Comparison of ENCODE assay signal across 8 cellular contexts in genomic region chr9:66900490-66901131, GRCh38. TPM values are rescaled to one million over a fixed set of nuclear protein-coding genes. Genes with fewer than 3 reads are reported as not detected.
A peak's percentile ranks its signal among the peaks of the same experiment; 100 is the strongest.
DNase-seq lines count a peak whose midpoint lies in the region; ATAC-seq and TF ChIP-seq lines count a peak whose summit lies in the region.
"Not testable (repeated sequence)": the region's sequence is repeated elsewhere in the genome, so short reads cannot be mapped to it uniquely, and the experiment has no call there.

ZNF658 (plus strand) TSS chr9:66900725; CDS start chr9:66903562, 2,837 bp downstream.

- peak within 1 kb of the TSS; percentile 74 for H3K4me2 ChIP-seq in skeletal muscle satellite cell (ENCODE audit: low read length)

- H3K9me3 ChIP-seq in effector memory CD4-positive, alpha-beta T cell (ENCODE audit: control insufficient read depth, low read length); left lung; skeletal muscle satellite cell (replicated peaks; ENCODE audit: low read length); upper lobe of right lung: not testable (repeated sequence)

- not testable (repeated sequence) for H3K4me1 ChIP-seq in effector memory CD4-positive, alpha-beta T cell (ENCODE audit: control insufficient read depth, insufficient read depth, low read length, poor library complexity, severe bottlenecking); left lung; skeletal muscle satellite cell (ENCODE audit: control insufficient read depth, insufficient read depth, low read length); upper lobe of right lung

- ATAC-seq in GM18520 (IDR thresholded peaks at IDR 0.05; ENCODE audit: unreplicated experiment) = peak; percentile 92
- peak; percentile 96 for ATAC-seq in HG02840 (IDR thresholded peaks at IDR 0.05; ENCODE audit: low FRiP score, unreplicated experiment)
- peak; percentile 100 for ATAC-seq in left lung
- peak; percentile 100 for ATAC-seq in upper lobe of right lung

- H3K36me3 ChIP-seq in effector memory CD4-positive, alpha-beta T cell (ENCODE audit: control insufficient read depth, insufficient read depth, low read length); left lung; skeletal muscle satellite cell (ENCODE audit: insufficient read depth, low read length); upper lobe of right lung: not testable (repeated sequence)

- H3K9ac ChIP-seq in skeletal muscle satellite cell (ENCODE audit: low read depth, low read length) = peak within 1 kb of the TSS; percentile 75

- peak; percentile 73 for DNase-seq in NB4 (ENCODE audit: low read depth)
- DNase-seq in activated CD8-positive, alpha-beta memory T cell treated with anti-CD3 and anti-CD28 coated beads, Interleukin-2, amount 50 U/mL, for 48 hours = peak; percentile 75
- peak; percentile 21 to 37 (median 22) for DNase-seq in effector memory CD4-positive, alpha-beta T cell
- DNase-seq in left lung = peak; percentile 87 to 90
- DNase-seq in upper lobe of right lung = peak; percentile 92

- H3K27ac ChIP-seq in effector memory CD4-positive, alpha-beta T cell (ENCODE audit: insufficient read depth, low read length, poor library complexity, severe bottlenecking) = not testable (repeated sequence)
- peak within 1 kb of the TSS; percentile 44 to 60 for H3K27ac ChIP-seq in left lung
- peak within 1 kb of the TSS; percentile 70 for H3K27ac ChIP-seq in upper lobe of right lung

- intact Hi-C loops in left lung (cut with DNase I); upper lobe of right lung (cut with DNase I): not testable (repeated sequence)

- not testable (repeated sequence) for TF ChIP-seq CTCF in NB4 (IDR thresholded peaks at IDR 0.05; ENCODE audit: low read depth, low read length); left lung (IDR thresholded peaks at IDR 0.05); upper lobe of right lung (IDR thresholded peaks at IDR 0.05)

- TF ChIP-seq POLR2A in NB4 (IDR thresholded peaks at IDR 0.05; ENCODE audit: extremely low read depth, insufficient read length) = not testable (repeated sequence)

- H3K4me3 ChIP-seq in NB4 (ENCODE audit: low read depth, low read length) = peak within 1 kb of the TSS; percentile 54
- H3K4me3 ChIP-seq in effector memory CD4-positive, alpha-beta T cell (ENCODE audit: insufficient read depth, low read depth, low read length, poor library complexity, severe bottlenecking) = peak within 1 kb of the TSS; percentile 53
- peak within 1 kb of the TSS; percentile 44 to 49 for H3K4me3 ChIP-seq in left lung
- H3K4me3 ChIP-seq in skeletal muscle satellite cell (ENCODE audit: low read length) = peak within 1 kb of the TSS; percentile 73
- peak within 1 kb of the TSS; percentile 60 for H3K4me3 ChIP-seq in upper lobe of right lung

- not testable (repeated sequence) for H3K27me3 ChIP-seq in effector memory CD4-positive, alpha-beta T cell (replicated peaks; ENCODE audit: control insufficient read depth, insufficient read depth, low read length, poor library complexity, severe bottlenecking); left lung; skeletal muscle satellite cell (ENCODE audit: control insufficient read depth, insufficient read depth, low read length); upper lobe of right lung

RNA-seq across cellular contexts. Expression of gene ZNF658, which starts in this region (rescaled TPM):
- total RNA-seq in left lung (1 to 10 TPM; 3.4 to 4.4 TPM), upper lobe of right lung (5.8 TPM)
- total RNA-seq in skeletal muscle satellite cell (2012; rRNA removed) = 3.0 and 3.5 TPM in 2 replicates

Comparison
In these comparisons a context has a peak if more than half of its experiments do, and no peak if none do; other contexts are left out.
1. DNase-seq: peak in every context shown above with its lines; median percentile 92 in upper lobe of right lung; 88 in left lung; 75 in activated CD8-positive, alpha-beta memory T cell treated with anti-CD3 and anti-CD28 coated beads, Interleukin-2, amount 50 U/mL, for 48 hours; 73 in NB4; 22 in effector memory CD4-positive, alpha-beta T cell.